In the genomic region with DNA sequence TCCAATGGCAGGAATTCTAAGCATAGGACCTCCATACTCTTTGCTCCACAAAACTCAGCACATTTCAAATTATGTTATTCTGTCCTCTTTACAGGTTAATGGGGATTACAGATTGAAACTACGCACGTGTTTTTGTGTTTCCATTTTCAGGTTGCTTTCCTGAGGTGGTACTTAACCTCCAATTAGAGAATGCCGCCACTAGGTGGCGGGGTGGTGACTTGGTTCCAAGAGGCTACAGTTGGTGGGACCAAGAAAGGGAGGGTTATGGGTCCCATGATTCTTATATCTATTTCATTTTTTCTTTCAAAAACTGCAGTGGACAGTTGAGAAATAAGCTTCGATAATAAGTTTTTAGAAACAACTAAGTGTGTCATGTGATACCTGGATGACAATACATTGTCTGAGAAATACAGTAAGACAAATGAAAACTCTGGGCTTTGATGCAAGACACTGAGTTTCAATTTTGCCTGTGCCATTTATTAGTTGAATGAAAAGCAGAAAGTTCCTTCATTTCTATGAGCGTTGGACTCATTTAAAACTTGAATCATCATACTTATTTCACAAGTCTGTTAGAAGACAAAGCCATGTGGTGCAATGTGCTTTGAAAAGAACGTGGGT, we compare ENCODE assay signal across 8 cellular contexts.
DNase-seq lines count a peak whose midpoint lies in the region; ATAC-seq and TF ChIP-seq lines count a peak whose summit lies in the region.

No MANE protein-coding gene starts in this region.

- no peak overlapping the region for H3K4me3 Mint-ChIP-seq in activated B cell treated with CpG ODN at 0.5 μM for 24 hours

- H3K27ac Mint-ChIP-seq in activated B cell treated with CpG ODN at 0.5 μM for 24 hours, result no peak overlapping the region

- H3K27me3 Mint-ChIP-seq in activated B cell treated with CpG ODN at 0.5 μM for 24 hours, result peaks cover 8% of the 10 kb centered on the region

- CTCF ChIA-PET in BJ (lab: Yijun Ruan, JAX), result no interaction called here
- CTCF ChIA-PET in activated B cell treated with CpG ODN at 0.5 μM for 24 hours (lab: Charles Lee), result interaction anchor here (1.0 to 1.1 kb wide), 2 partner anchors 11 to 256 kb away, joined by 3 to 5 read pairs; no protein-coding TSS in a partner anchor

- H3K9me3 Mint-ChIP-seq in activated B cell treated with CpG ODN at 0.5 μM for 24 hours, result no peaks in the 10 kb centered on the region

- ATAC-seq in GM18867 (IDR thresholded peaks at IDR 0.05; ENCODE audit: unreplicated experiment) (peak; percentile 97), HG02970 (IDR thresholded peaks at IDR 0.05; ENCODE audit: low FRiP score, unreplicated experiment) (peak; percentile 92), activated B cell treated with CpG ODN at 0.5 μM for 24 hours (ENCODE audit: low read depth) (peak; percentile 45)

- intact Hi-C loops in activated B cell treated with CpG ODN at 0.5 μM for 24 hours (cut with micrococcal nuclease), result loop anchor here (1.0 kb wide), 1 partner anchor 256 kb away; no protein-coding TSS in a partner anchor
- intact Hi-C loops in lower leg skin (cut with DNase I; ENCODE audit: low total_unique reads), result no loop called here

- no peaks in the 10 kb centered on the region for H3K36me3 Mint-ChIP-seq in activated B cell treated with CpG ODN at 0.5 μM for 24 hours (ENCODE audit: low read depth)

- H3K4me1 Mint-ChIP-seq in activated B cell treated with CpG ODN at 0.5 μM for 24 hours, result peaks cover 2% of the 10 kb centered on the region

- TF ChIP-seq CTCF in BJ (IDR thresholded peaks at IDR 0.05; ENCODE audit: insufficient read depth, low read depth, low read length), result peak; percentile 23; the same call in 1 of the 2 replicates
- TF ChIP-seq CTCF in activated B cell treated with CpG ODN at 0.5 μM for 24 hours (IDR thresholded peaks at IDR 0.05), result no peak
- TF ChIP-seq CTCF in foreskin fibroblast (IDR thresholded peaks at IDR 0.05; ENCODE audit: low read depth, low read length), result peak; percentile 33
- TF ChIP-seq CTCF in lower leg skin (IDR thresholded peaks at IDR 0.05), result no peak

- H3K36me3 ChIP-seq in BJ (ENCODE audit: control insufficient read depth, insufficient read depth, low read length), result no peaks in the 10 kb centered on the region

- POLR2A ChIA-PET in BJ (lab: Charles Lee) (no interaction called here), activated B cell treated with CpG ODN at 0.5 μM for 24 hours (lab: Charles Lee) (no interaction called here)

- H3K4me3 ChIP-seq in BJ (ENCODE audit: low read depth, low read length), result no peak overlapping the region
- no peak overlapping the region for H3K4me3 ChIP-seq in foreskin fibroblast (ENCODE audit: low read depth in 1 of 2, low read length in 2 of 2)
- H3K4me3 ChIP-seq in lower leg skin (ENCODE audit: low read depth, poor library complexity, severe bottlenecking), result no peak overlapping the region

- no peaks in the 10 kb centered on the region for H3K27me3 ChIP-seq in BJ (ENCODE audit: control insufficient read depth, insufficient read depth, low read length)

- 28 to 32% methylated on average over 7 of the region's 7 CpGs for WGBS in lower leg skin, 2 donors

- TF ChIP-seq POLR2A in lower leg skin (IDR thresholded peaks at IDR 0.05), result no peak

- DNase-seq in BJ (ENCODE audit: low read depth) (no peak), NCI-H2029 treated with DMSO at 0.1 percent for 48 hours (lab: John Stamatoyannopoulos, UW) (peak; percentile 47), activated B cell treated with CpG ODN at 0.5 μM for 24 hours (no peak), foreskin fibroblast (no peak), renal cortical epithelial cell (ENCODE audit: low read depth) (peak; percentile 44), lower leg skin (ENCODE audit: low spot score in 2 of 2) (no peak)

Comparison
In these comparisons a context has a peak if more than half of its experiments do, and no peak if none do; other contexts are left out.
1. DNase-seq: peak in NCI-H2029 treated with DMSO at 0.1 percent for 48 hours (single experiment) and renal cortical epithelial cell (single experiment); none in BJ (single experiment), activated B cell treated with CpG ODN at 0.5 μM for 24 hours (single experiment), foreskin fibroblast (0 of 2) and lower leg skin (0 of 2).
2. CTCF ChIP-seq: peak in BJ (single experiment) and foreskin fibroblast (single experiment); none in activated B cell treated with CpG ODN at 0.5 μM for 24 hours (single experiment) and lower leg skin (0 of 3).
3. ATAC-seq: peak in every context shown above with its lines; median percentile 97 in GM18867; 92 in HG02970; 45 in activated B cell treated with CpG ODN at 0.5 μM for 24 hours.